ENCODE assay signal across 8 cellular contexts in genomic region chr4:9153008-9153570, GRCh38. TPM values are rescaled to one million over a fixed set of nuclear protein-coding genes. Genes with fewer than 3 reads are reported as not detected.
DNase-seq lines count a peak whose midpoint lies in the region; ATAC-seq and TF ChIP-seq lines count a peak whose summit lies in the region.
"Not testable (repeated sequence)": the region's sequence is repeated elsewhere in the genome, so short reads cannot be mapped to it uniquely, and the experiment has no call there.

No MANE protein-coding gene starts in this region.

- not testable (repeated sequence) for H3K14ac ChIP-seq in H9 (ENCODE audit: insufficient read depth, low read length)

- peak overlapping the region; percentile 77 to 84 for H3K4me3 Mint-ChIP-seq in H9
- H3K4me3 Mint-ChIP-seq in T-helper 2 cell treated with Interferon-gamma antibody and Interleukin-4, amounts not matched to agents 5 μg/mL and 100 μg/mL, for 36 hours, result peak overlapping the region; percentile 98
- H3K4me3 Mint-ChIP-seq in activated naive CD8-positive, alpha-beta T cell treated with anti-CD3 and anti-CD28 coated beads, Interleukin-2, amount 50 U/mL, for 24 hours, result peak overlapping the region; percentile 81
- H3K4me3 Mint-ChIP-seq in natural killer cell treated with Interleukin-12 subunit alpha and Interleukin-12 subunit beta and Interleukin-15 and Interleukin-18, amount 100 ng/mL, for 72 hours, result peak overlapping the region; percentile 91

- peaks cover 18 to 42% of the 10 kb centered on the region in 2 experiments for H3K9me3 Mint-ChIP-seq in H9
- H3K9me3 Mint-ChIP-seq in T-helper 2 cell treated with Interferon-gamma antibody and Interleukin-4, amounts not matched to agents 5 μg/mL and 100 μg/mL, for 36 hours; activated naive CD8-positive, alpha-beta T cell treated with anti-CD3 and anti-CD28 coated beads, Interleukin-2, amount 50 U/mL, for 24 hours; natural killer cell treated with Interleukin-12 subunit alpha and Interleukin-12 subunit beta and Interleukin-15 and Interleukin-18, amount 100 ng/mL, for 72 hours: not testable (repeated sequence)

- H4K20me1 ChIP-seq in H9 (ENCODE audit: control insufficient read depth, insufficient read depth, insufficient read length), result not testable (repeated sequence)

- not testable (repeated sequence) for H2BK15ac ChIP-seq in H9 (ENCODE audit: low read depth, low read length)

- not testable (repeated sequence) for H3K27me3 ChIP-seq in H9 (ENCODE audit: insufficient read depth, low read length)

- not testable (repeated sequence) for H3K56ac ChIP-seq in H9 (ENCODE audit: insufficient read length, low read depth, low read length)

- H3K23ac ChIP-seq in H9 (ENCODE audit: insufficient read length, low read depth, low read length), result not testable (repeated sequence)

- H4K5ac ChIP-seq in H9 (ENCODE audit: insufficient read length, low read depth, low read length), result not testable (repeated sequence)

- DNase-seq in CMK (ENCODE audit: low read depth) (peak; percentile 86), H9 (peak; percentile 94), NCI-H1436 treated with DMSO at 0.1 percent for 48 hours (lab: John Stamatoyannopoulos, UW) (peak; percentile 0), germinal center (ENCODE audit: low spot score) (peak; percentile 80)
- DNase-seq in T-helper 2 cell treated with Interferon-gamma antibody and Interleukin-4, amounts not matched to agents 5 μg/mL and 100 μg/mL, for 36 hours (ENCODE audit: low spot score), result peak; percentile 94
- peak; percentile 95 for DNase-seq in activated naive CD8-positive, alpha-beta T cell treated with anti-CD3 and anti-CD28 coated beads, Interleukin-2, amount 50 U/mL, for 24 hours
- DNase-seq in natural killer cell treated with Interleukin-12 subunit alpha and Interleukin-12 subunit beta and Interleukin-15 and Interleukin-18, amount 100 ng/mL, for 72 hours (ENCODE audit: low spot score), result peak; percentile 94
- peak; percentile 92 to 95 for DNase-seq in stimulated activated CD8-positive, alpha-beta memory T cell treated with anti-CD3 and anti-CD28 coated beads, Interleukin-4, amount 100 ng/mL, for 4 hours (ENCODE audit: low read depth in 2 of 2, low spot score in 1 of 2)

- no CpG with 5 or more reads among the region's 53 CpGs for WGBS in H9 (ENCODE audit: extremely low coverage, insufficient read length, low lambda C conversion rate)

- not testable (repeated sequence) for H3K4me1 ChIP-seq in H9 (ENCODE audit: insufficient read depth, low read length)

- not testable (repeated sequence) for H3K4me2 ChIP-seq in H9 (ENCODE audit: insufficient read depth, insufficient read length, low read length)

- H2BK5ac ChIP-seq in H9 (ENCODE audit: insufficient read length, low read length), result not testable (repeated sequence)

- not testable (repeated sequence) for H3T11ph ChIP-seq in H9 (ENCODE audit: low read length)

- not testable (repeated sequence) for H2BK20ac ChIP-seq in H9 (ENCODE audit: low read depth, low read length, poor library complexity, severe bottlenecking)

- H3K9ac ChIP-seq in H9 (ENCODE audit: extremely low read depth, insufficient read length, low read length), result not testable (repeated sequence)

- not testable (repeated sequence) for H3K23me2 ChIP-seq in H9 (ENCODE audit: insufficient read length, low read depth, low read length, poor library complexity, severe bottlenecking)

- H4K91ac ChIP-seq in H9 (ENCODE audit: insufficient read length, low read depth, low read length), result not testable (repeated sequence)

- peak; percentile 98 for ATAC-seq in activated naive CD8-positive, alpha-beta T cell treated with anti-CD3 and anti-CD28 coated beads, Interleukin-2, amount 50 U/mL, for 24 hours
- peak; percentile 100 for ATAC-seq in natural killer cell treated with Interleukin-12 subunit alpha and Interleukin-12 subunit beta and Interleukin-15 and Interleukin-18, amount 100 ng/mL, for 72 hours

- not testable (repeated sequence) for H3K4me1 Mint-ChIP-seq in H9; natural killer cell treated with Interleukin-12 subunit alpha and Interleukin-12 subunit beta and Interleukin-15 and Interleukin-18, amount 100 ng/mL, for 72 hours (ENCODE audit: low read depth in 2 of 2)
- peaks cover 14% of the 10 kb centered on the region for H3K4me1 Mint-ChIP-seq in T-helper 2 cell treated with Interferon-gamma antibody and Interleukin-4, amounts not matched to agents 5 μg/mL and 100 μg/mL, for 36 hours (ENCODE audit: low read depth)
- peaks cover 20% of the 10 kb centered on the region for H3K4me1 Mint-ChIP-seq in activated naive CD8-positive, alpha-beta T cell treated with anti-CD3 and anti-CD28 coated beads, Interleukin-2, amount 50 U/mL, for 24 hours

- not testable (repeated sequence) for H3K18ac ChIP-seq in H9 (ENCODE audit: insufficient read length, low read depth, low read length)

- not testable (repeated sequence) for H2BK120ac ChIP-seq in H9 (ENCODE audit: low read depth, low read length, poor library complexity, severe bottlenecking)

- H3K9me3 ChIP-seq in H9 (ENCODE audit: control insufficient read depth, low read depth, low read length), result not testable (repeated sequence)

- H2AK5ac ChIP-seq in H9 (ENCODE audit: insufficient read length, low read length), result not testable (repeated sequence)

- not testable (repeated sequence) for H3K36me3 Mint-ChIP-seq in H9 (ENCODE audit: insufficient read depth in 1 of 3, low read depth in 3 of 3); T-helper 2 cell treated with Interferon-gamma antibody and Interleukin-4, amounts not matched to agents 5 μg/mL and 100 μg/mL, for 36 hours (ENCODE audit: low read depth); activated naive CD8-positive, alpha-beta T cell treated with anti-CD3 and anti-CD28 coated beads, Interleukin-2, amount 50 U/mL, for 24 hours (ENCODE audit: low read depth); natural killer cell treated with Interleukin-12 subunit alpha and Interleukin-12 subunit beta and Interleukin-15 and Interleukin-18, amount 100 ng/mL, for 72 hours

- H3K27ac ChIP-seq in H9 (ENCODE audit: insufficient read length, low read depth, low read length), result not testable (repeated sequence)

- H3K27ac Mint-ChIP-seq in H9, result peak overlapping the region; percentile 95 to 97 (median 96); a peak in 6 of 7 replicates
- H3K27ac Mint-ChIP-seq in T-helper 2 cell treated with Interferon-gamma antibody and Interleukin-4, amounts not matched to agents 5 μg/mL and 100 μg/mL, for 36 hours, result peak overlapping the region; percentile 100
- H3K27ac Mint-ChIP-seq in activated naive CD8-positive, alpha-beta T cell treated with anti-CD3 and anti-CD28 coated beads, Interleukin-2, amount 50 U/mL, for 24 hours, result peak overlapping the region; percentile 94
- peak overlapping the region; percentile 83 to 94 for H3K27ac Mint-ChIP-seq in natural killer cell treated with Interleukin-12 subunit alpha and Interleukin-12 subunit beta and Interleukin-15 and Interleukin-18, amount 100 ng/mL, for 72 hours

- H4K8ac ChIP-seq in H9 (replicated peaks; ENCODE audit: insufficient read length, low read depth, low read length), result not testable (repeated sequence)

- H2AFZ ChIP-seq in H9 (ENCODE audit: low read length), result not testable (repeated sequence)

- H3K79me2 ChIP-seq in H9 (ENCODE audit: insufficient read depth, low read length), result not testable (repeated sequence)

- H2BK12ac ChIP-seq in H9 (ENCODE audit: insufficient read length, low read depth, low read length), result not testable (repeated sequence)

- not testable (repeated sequence) for TF ChIP-seq CTCF in H9 (conservative IDR thresholded peaks at IDR 0.05)

- H3K79me1 ChIP-seq in H9 (ENCODE audit: insufficient read depth, low read depth, low read length, poor library complexity, severe bottlenecking), result not testable (repeated sequence)

- not testable (repeated sequence) for H3K4ac ChIP-seq in H9 (ENCODE audit: low read depth, low read length)

- H3K27me3 Mint-ChIP-seq in H9 (ENCODE audit: low read depth); T-helper 2 cell treated with Interferon-gamma antibody and Interleukin-4, amounts not matched to agents 5 μg/mL and 100 μg/mL, for 36 hours (ENCODE audit: low read depth); activated naive CD8-positive, alpha-beta T cell treated with anti-CD3 and anti-CD28 coated beads, Interleukin-2, amount 50 U/mL, for 24 hours; natural killer cell treated with Interleukin-12 subunit alpha and Interleukin-12 subunit beta and Interleukin-15 and Interleukin-18, amount 100 ng/mL, for 72 hours: not testable (repeated sequence)

RNA-seq across cellular contexts. Expression of gene FAM90A26, which starts 17.1 kb away (rescaled TPM):
- total RNA-seq in H9 (2021), result not detected in 2 replicates
- not detected for total RNA-seq in natural killer cell treated with Interleukin-12 subunit alpha and Interleukin-12 subunit beta and Interleukin-15 and Interleukin-18, amount 100 ng/mL, for 72 hours

RNA-seq across cellular contexts. Expression of gene USP17L10, which starts 57.4 kb away (rescaled TPM):
- not detected in 2 replicates for total RNA-seq in H9 (2021)
- not detected for total RNA-seq in natural killer cell treated with Interleukin-12 subunit alpha and Interleukin-12 subunit beta and Interleukin-15 and Interleukin-18, amount 100 ng/mL, for 72 hours

Comparison
In these comparisons a context has a peak if more than half of its experiments do, and no peak if none do; other contexts are left out.
1. DNase-seq: peak in every context shown above with its lines; median percentile 95 in activated naive CD8-positive, alpha-beta T cell treated with anti-CD3 and anti-CD28 coated beads, Interleukin-2, amount 50 U/mL, for 24 hours; 94 in H9; 94 in T-helper 2 cell treated with Interferon-gamma antibody and Interleukin-4, amounts not matched to agents 5 μg/mL and 100 μg/mL, for 36 hours; 94 in natural killer cell treated with Interleukin-12 subunit alpha and Interleukin-12 subunit beta and Interleukin-15 and Interleukin-18, amount 100 ng/mL, for 72 hours; 94 in stimulated activated CD8-positive, alpha-beta memory T cell treated with anti-CD3 and anti-CD28 coated beads, Interleukin-4, amount 100 ng/mL, for 4 hours; 86 in CMK; 80 in germinal center; 0 in NCI-H1436 treated with DMSO at 0.1 percent for 48 hours.